In the genomic region with DNA sequence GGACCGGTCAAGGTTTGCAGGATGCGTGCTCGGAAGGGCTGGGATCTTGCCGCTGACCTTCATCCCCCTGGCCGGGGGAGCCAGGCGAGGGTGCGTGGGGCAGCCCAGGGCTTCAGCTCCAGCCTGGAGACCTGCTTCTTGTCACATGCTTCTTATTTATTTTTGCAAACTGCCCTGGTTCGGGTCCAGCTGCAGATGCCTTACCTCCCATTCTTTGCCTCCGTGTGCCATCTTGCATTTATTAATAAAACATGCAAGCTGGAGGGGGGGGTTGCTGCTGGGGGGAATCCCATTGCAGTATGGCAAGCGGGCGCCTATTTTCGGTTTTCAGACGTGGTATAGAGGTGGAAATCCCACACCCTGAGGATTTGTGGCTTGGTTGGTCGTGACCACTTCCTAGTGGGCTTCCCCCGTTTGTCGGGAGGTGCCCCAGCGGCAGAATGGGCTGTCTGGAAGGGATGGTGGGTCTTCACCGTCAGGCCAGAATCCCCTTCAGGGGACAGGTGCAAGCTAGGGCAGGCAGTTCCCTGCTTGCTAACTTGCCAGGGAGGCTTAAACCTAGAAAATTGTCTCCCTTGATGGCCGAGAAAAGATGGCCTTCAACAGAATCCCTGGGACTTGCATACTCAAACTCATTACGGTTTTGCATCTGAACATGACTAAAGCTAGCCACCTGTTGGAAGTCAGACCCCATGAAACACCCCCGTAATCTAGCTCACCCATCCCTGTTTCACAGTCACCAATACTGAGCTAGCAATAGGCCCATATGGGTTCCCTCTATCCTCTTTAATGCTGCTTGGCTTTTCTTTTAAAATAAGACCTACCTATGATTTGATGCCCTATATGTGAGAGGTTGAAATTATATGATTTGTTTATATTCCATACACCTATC, we compare ENCODE assay signal across 1 cellular context.
TF ChIP-seq lines count a peak whose summit lies in the region.

No MANE protein-coding gene starts in this region.

TF ChIP-seq in GM12878, 131 proteins besides CTCF, POLR2A, EP300 and RAD21 (continued from another document):
- TF ChIP-seq, protein P1, sequence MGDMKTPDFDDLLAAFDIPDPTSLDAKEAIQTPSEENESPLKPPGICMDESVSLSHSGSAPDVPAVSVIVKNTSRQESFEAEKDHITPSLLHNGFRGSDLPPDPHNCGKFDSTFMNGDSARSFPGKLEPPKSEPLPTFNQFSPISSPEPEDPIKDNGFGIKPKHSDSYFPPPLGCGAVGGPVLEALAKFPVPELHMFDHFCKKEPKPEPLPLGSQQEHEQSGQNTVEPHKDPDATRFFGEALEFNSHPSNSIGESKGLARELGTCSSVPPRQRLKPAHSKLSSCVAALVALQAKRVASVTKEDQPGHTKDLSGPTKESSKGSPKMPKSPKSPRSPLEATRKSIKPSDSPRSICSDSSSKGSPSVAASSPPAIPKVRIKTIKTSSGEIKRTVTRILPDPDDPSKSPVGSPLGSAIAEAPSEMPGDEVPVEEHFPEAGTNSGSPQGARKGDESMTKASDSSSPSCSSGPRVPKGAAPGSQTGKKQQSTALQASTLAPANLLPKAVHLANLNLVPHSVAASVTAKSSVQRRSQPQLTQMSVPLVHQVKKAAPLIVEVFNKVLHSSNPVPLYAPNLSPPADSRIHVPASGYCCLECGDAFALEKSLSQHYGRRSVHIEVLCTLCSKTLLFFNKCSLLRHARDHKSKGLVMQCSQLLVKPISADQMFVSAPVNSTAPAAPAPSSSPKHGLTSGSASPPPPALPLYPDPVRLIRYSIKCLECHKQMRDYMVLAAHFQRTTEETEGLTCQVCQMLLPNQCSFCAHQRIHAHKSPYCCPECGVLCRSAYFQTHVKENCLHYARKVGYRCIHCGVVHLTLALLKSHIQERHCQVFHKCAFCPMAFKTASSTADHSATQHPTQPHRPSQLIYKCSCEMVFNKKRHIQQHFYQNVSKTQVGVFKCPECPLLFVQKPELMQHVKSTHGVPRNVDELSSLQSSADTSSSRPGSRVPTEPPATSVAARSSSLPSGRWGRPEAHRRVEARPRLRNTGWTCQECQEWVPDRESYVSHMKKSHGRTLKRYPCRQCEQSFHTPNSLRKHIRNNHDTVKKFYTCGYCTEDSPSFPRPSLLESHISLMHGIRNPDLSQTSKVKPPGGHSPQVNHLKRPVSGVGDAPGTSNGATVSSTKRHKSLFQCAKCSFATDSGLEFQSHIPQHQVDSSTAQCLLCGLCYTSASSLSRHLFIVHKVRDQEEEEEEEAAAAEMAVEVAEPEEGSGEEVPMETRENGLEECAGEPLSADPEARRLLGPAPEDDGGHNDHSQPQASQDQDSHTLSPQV (IDR thresholded peaks at IDR 0.05): no peak
- TF ChIP-seq, protein P2, sequence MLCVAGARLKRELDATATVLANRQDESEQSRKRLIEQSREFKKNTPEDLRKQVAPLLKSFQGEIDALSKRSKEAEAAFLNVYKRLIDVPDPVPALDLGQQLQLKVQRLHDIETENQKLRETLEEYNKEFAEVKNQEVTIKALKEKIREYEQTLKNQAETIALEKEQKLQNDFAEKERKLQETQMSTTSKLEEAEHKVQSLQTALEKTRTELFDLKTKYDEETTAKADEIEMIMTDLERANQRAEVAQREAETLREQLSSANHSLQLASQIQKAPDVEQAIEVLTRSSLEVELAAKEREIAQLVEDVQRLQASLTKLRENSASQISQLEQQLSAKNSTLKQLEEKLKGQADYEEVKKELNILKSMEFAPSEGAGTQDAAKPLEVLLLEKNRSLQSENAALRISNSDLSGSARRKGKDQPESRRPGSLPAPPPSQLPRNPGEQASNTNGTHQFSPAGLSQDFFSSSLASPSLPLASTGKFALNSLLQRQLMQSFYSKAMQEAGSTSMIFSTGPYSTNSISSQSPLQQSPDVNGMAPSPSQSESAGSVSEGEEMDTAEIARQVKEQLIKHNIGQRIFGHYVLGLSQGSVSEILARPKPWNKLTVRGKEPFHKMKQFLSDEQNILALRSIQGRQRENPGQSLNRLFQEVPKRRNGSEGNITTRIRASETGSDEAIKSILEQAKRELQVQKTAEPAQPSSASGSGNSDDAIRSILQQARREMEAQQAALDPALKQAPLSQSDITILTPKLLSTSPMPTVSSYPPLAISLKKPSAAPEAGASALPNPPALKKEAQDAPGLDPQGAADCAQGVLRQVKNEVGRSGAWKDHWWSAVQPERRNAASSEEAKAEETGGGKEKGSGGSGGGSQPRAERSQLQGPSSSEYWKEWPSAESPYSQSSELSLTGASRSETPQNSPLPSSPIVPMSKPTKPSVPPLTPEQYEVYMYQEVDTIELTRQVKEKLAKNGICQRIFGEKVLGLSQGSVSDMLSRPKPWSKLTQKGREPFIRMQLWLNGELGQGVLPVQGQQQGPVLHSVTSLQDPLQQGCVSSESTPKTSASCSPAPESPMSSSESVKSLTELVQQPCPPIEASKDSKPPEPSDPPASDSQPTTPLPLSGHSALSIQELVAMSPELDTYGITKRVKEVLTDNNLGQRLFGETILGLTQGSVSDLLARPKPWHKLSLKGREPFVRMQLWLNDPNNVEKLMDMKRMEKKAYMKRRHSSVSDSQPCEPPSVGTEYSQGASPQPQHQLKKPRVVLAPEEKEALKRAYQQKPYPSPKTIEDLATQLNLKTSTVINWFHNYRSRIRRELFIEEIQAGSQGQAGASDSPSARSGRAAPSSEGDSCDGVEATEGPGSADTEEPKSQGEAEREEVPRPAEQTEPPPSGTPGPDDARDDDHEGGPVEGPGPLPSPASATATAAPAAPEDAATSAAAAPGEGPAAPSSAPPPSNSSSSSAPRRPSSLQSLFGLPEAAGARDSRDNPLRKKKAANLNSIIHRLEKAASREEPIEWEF (IDR thresholded peaks at IDR 0.05; ENCODE audit: insufficient replicate concordance, low read depth, low read length): no peak
